8 cellular contexts compared by ENCODE assay signal in genomic region chr15:73964736-73965093, GRCh38. TPM values are rescaled to one million over a fixed set of nuclear protein-coding genes. Genes with fewer than 3 reads are reported as not detected.
DNase-seq lines count a peak whose midpoint lies in the region; ATAC-seq lines count a peak whose summit lies in the region.

No MANE protein-coding gene starts in this region.

- in situ Hi-C loops in G401 (cut with HindIII; ENCODE audit: low sequenced_read_pairs), result no loop called here

- DNase-seq in G401 (ENCODE audit: low spot score) (peak; percentile 50), NCI-H226 (peak; percentile 77), cerebellar cortex (ENCODE audit: low spot score) (peak; percentile 69), kidney tubule cell (ENCODE audit: low spot score) (peak; percentile 78)
- DNase-seq in stimulated activated CD4-positive, alpha-beta T cell treated with anti-CD3 and anti-CD28 coated beads, Interleukin-4, amount 100 ng/mL, for 1 hour, result peak; percentile 86

- ATAC-seq in HG02870 (IDR thresholded peaks at IDR 0.05; ENCODE audit: unreplicated experiment) (peak; percentile 54), GM18868 (IDR thresholded peaks at IDR 0.05; ENCODE audit: unreplicated experiment) (no peak)
- peak; percentile 77 for ATAC-seq in activated CD4-positive, CD25-positive, alpha-beta regulatory T cell treated with anti-CD3 and anti-CD28 coated beads, Interleukin-2, amount 50 U/mL, for 24 hours

RNA-seq across cellular contexts. Expression of gene STOML1, which starts 27.4 kb away (rescaled TPM):
- 6.0 and 13.0 TPM in 2 replicates for total RNA-seq in G401 (2014; rRNA removed; shearing (Covaris generic))

RNA-seq across cellular contexts. Expression of gene PML, which starts 29.8 kb away (rescaled TPM):
- total RNA-seq in G401 (2014; rRNA removed; shearing (Covaris generic)), result 5.8 and 8.7 TPM in 2 replicates

RNA-seq across cellular contexts. Expression of gene LOXL1, which starts 38.5 kb away (rescaled TPM):
- 77.4 and 117 TPM in 2 replicates for total RNA-seq in G401 (2014; rRNA removed; shearing (Covaris generic))
